In genomic region chr6:30019819-30020218, GRCh38 we compare ENCODE assay signal across 23 cellular contexts.
"Had no signal": no experiment of that assay in that cellular context is flagged by ENCODE, and none has a peak within 500 bp of the region (broad histone marks: within the 10 kb centered on the region; RNA-seq: fewer than 3 reads in every experiment).

No MANE protein-coding gene starts in this region.

- DNase-seq: effector CD8-positive, alpha-beta T cell; endodermal cell; foreskin keratinocyte; heart left ventricle; kidney; mesenchymal stem cell; naive thymus-derived CD4-positive, alpha-beta T cell; right lobe of liver; small intestine; stimulated activated CD4-positive, alpha-beta T cell treated with anti-CD3 and anti-CD28 coated beads, Interleukin-15, amount 100 ng/mL, for 24 hours; stimulated activated CD4-positive, alpha-beta T cell treated with anti-CD3 and anti-CD28 coated beads, Interleukin-2, amount 100 ng/mL, for 48 hours; stimulated activated naive B cell treated with anti-CD40 and anti-IgM and Interleukin-4, amounts not matched to agents 10 μg/mL and 1 μg/mL and 100 μg/mL, for 72 hours; upper lobe of left lung; uterus had no signal

- ATAC-seq: esophagus mucosa; foreskin keratinocyte; gastroesophageal sphincter; heart left ventricle; left lobe of liver; naive thymus-derived CD4-positive, alpha-beta T cell; right lobe of liver had no signal

- H3K4me3 ChIP-seq: gastroesophageal sphincter, heart left ventricle, hepatocyte, neural progenitor cell, right lobe of liver, thoracic aorta, tibial nerve, upper lobe of left lung, uterus had no signal

- H3K27ac ChIP-seq: epithelial cell of prostate, foreskin keratinocyte, gastroesophageal sphincter, heart left ventricle, hepatocyte, neural progenitor cell, parathyroid adenoma, right lobe of liver, thoracic aorta, tibial nerve, upper lobe of left lung, uterus had no signal
